8 cellular contexts compared by ENCODE assay signal in genomic region chr5:173315495-173316352, GRCh38. TPM values are rescaled to one million over a fixed set of nuclear protein-coding genes. Genes with fewer than 3 reads are reported as not detected.
DNase-seq lines count a peak whose midpoint lies in the region; ATAC-seq, FAIRE-seq and TF ChIP-seq lines count a peak whose summit lies in the region.

No MANE protein-coding gene starts in this region.

- ATAC-seq in Right ventricle myocardium inferior (peak; percentile 14), K562 (peak; percentile 48), right lobe of liver (peak; percentile 10 to 41 (median 38)), HG03571 (IDR thresholded peaks at IDR 0.05; ENCODE audit: unreplicated experiment) (no peak)
- ATAC-seq in effector memory CD8-positive, alpha-beta T cell (replicated peaks): no peak

- peaks cover 45% of the 10 kb centered on the region; the same call in 2 of the 3 replicates for H3K36me3 ChIP-seq in K562 (ENCODE audit: control insufficient read depth, insufficient read depth, low read length)
- H3K36me3 ChIP-seq in right lobe of liver: no peaks in the 10 kb centered on the region

- in situ Hi-C loops in K562 (cut with MboI): no loop called here

- no peak for TF ChIP-seq EP300 in K562 (IDR thresholded peaks at IDR 0.05; ENCODE audit: low read length)

- POLR2A ChIA-PET in K562 (lab: Yijun Ruan, JAX): interaction anchor here (0.6 to 2.3 kb wide), 10 partner anchors 10 to 344 kb away, joined by 3 to 12 read pairs (median 4); partner anchors contain the start of gene STC2

- H3K4me3 ChIP-seq in K562 (no peak overlapping the region), right lobe of liver (no peak overlapping the region)

- no peaks in the 10 kb centered on the region for H3K79me2 ChIP-seq in K562 (ENCODE audit: control insufficient read depth, insufficient read depth, low read length)

- no peaks in the 10 kb centered on the region for H3K9me3 Mint-ChIP-seq in effector memory CD8-positive, alpha-beta T cell

- TF ChIP-seq RAD21 in K562 (CRISPR knock-in tag; conservative IDR thresholded peaks at IDR 0.05 in 1 of 2, IDR thresholded peaks at IDR 0.05 in 1 of 2): no peak

- no peak overlapping the region for H3K4me2 ChIP-seq in K562 (ENCODE audit: insufficient read depth, low read length)

- TF ChIP-seq CTCF in K562 (IDR thresholded peaks at IDR 0.05 in 2 of 3, conservative IDR thresholded peaks at IDR 0.05 in 1 of 3; ENCODE audit: insufficient read depth in 2 of 3, low read depth in 1 of 3, low read length in 3 of 3) (no peak), right lobe of liver (IDR thresholded peaks at IDR 0.05) (no peak)

- no peaks in the 10 kb centered on the region for H4K20me1 ChIP-seq in K562 (replicated peaks; ENCODE audit: control insufficient read depth, insufficient read depth, low read length)

- H3K27ac Mint-ChIP-seq in effector memory CD8-positive, alpha-beta T cell: no peak overlapping the region

- DNase-seq in Right ventricle myocardium inferior (ENCODE audit: missing footprints): no peak
- no peak for DNase-seq in cardiac septum (ENCODE audit: low spot score)
- peak in 1 of 4 experiments; percentile 31 for DNase-seq in K562 (ENCODE audit: extremely low read depth in 1 of 4, low spot score in 3 of 4)
- no peak for DNase-seq in right lobe of liver
- DNase-seq in NCI-H2227 treated with DMSO at 0.1 percent for 48 hours (lab: John Stamatoyannopoulos, UW): no peak
- DNase-seq in effector memory CD8-positive, alpha-beta T cell: no peak
- no peak for DNase-seq in activated T-cell treated with anti-CD3 and anti-CD28 coated beads, Interleukin-2, amount 50 U/mL, for 1 hour

- intact Hi-C loops in Right ventricle myocardium inferior (cut with DNase I) (no loop called here), cardiac septum (cut with DNase I) (no loop called here), K562 (cut with micrococcal nuclease) (no loop called here), right lobe of liver (cut with DNase I) (no loop called here)

- H3K27ac ChIP-seq in K562 (ENCODE audit: extremely low read depth, low read depth, low read length): no peak overlapping the region
- no peak overlapping the region for H3K27ac ChIP-seq in right lobe of liver

- H3K4me1 ChIP-seq in K562 (replicated peaks in 1 of 2; ENCODE audit: control insufficient read depth in 2 of 2, insufficient read depth in 2 of 2, low read length in 2 of 2): peaks cover 3 to 22% of the 10 kb centered on the region in 2 experiments; a peak in 3 of 5 replicates
- peaks cover 0 to 11% (median 0%) of the 10 kb centered on the region in 4 donors for H3K4me1 ChIP-seq in right lobe of liver

- peak overlapping the region in 1 of 2 experiments; percentile 57; a peak in 1 of 4 replicates for H3K9ac ChIP-seq in K562 (ENCODE audit: insufficient read depth in 1 of 2, low read depth in 2 of 2, low read length in 2 of 2)

- H3K4me1 Mint-ChIP-seq in effector memory CD8-positive, alpha-beta T cell (ENCODE audit: low read depth in 2 of 2): no peaks in the 10 kb centered on the region

- FAIRE-seq in K562 (lab: Jason Lieb, UNC): peak; percentile 67

- no peak overlapping the region for H3K4me3 Mint-ChIP-seq in effector memory CD8-positive, alpha-beta T cell

- H2AFZ ChIP-seq in K562 (ENCODE audit: low read depth, low read length): no peak overlapping the region

- H3K27me3 ChIP-seq in K562 (ENCODE audit: control insufficient read depth in 2 of 2, insufficient read depth in 2 of 2, low read length in 2 of 2): no peaks in the 10 kb centered on the region
- H3K27me3 ChIP-seq in right lobe of liver: no peaks in the 10 kb centered on the region

- TF ChIP-seq POLR2A in K562 (conservative IDR thresholded peaks at IDR 0.05) (no peak), right lobe of liver (IDR thresholded peaks at IDR 0.05) (no peak)

- no TSS peak for BruUV-seq in K562 (replicated peaks; lab: Mats Ljungman, UMichigan)

- H3K36me3 Mint-ChIP-seq in effector memory CD8-positive, alpha-beta T cell (ENCODE audit: insufficient read depth): no peaks in the 10 kb centered on the region

- 56% methylated on average over 19 of the region's 21 CpGs for WGBS in K562 (ENCODE audit: insufficient coverage, low coverage, missing lambda C conversion rate)
- WGBS in right lobe of liver (ENCODE audit: insufficient coverage, low coverage, low lambda C conversion rate, missing lambda C conversion rate): 53% methylated on average over 13 of the region's 21 CpGs

- H3K9me3 ChIP-seq in K562 (replicated peaks; ENCODE audit: control insufficient read depth, insufficient read depth, low read depth, low read length): no peaks in the 10 kb centered on the region
- no peaks in the 10 kb centered on the region for H3K9me3 ChIP-seq in right lobe of liver

- peaks cover 83 to 100% of the 10 kb centered on the region in 2 donors for H3K27me3 Mint-ChIP-seq in effector memory CD8-positive, alpha-beta T cell

- CTCF ChIA-PET in K562 (lab: Yijun Ruan, JAX; ENCODE audit: low intra/inter-chr PET ratio): no interaction called here

- H3K9me1 ChIP-seq in K562 (ENCODE audit: control insufficient read depth, insufficient read depth, low read length): no peaks in the 10 kb centered on the region

TF ChIP-seq in K562, 482 proteins besides CTCF, POLR2A, EP300 and RAD21 (continues in another document):
- TF ChIP-seq ZNF316 (IDR thresholded peaks at IDR 0.05) (peak; percentile 95), PML (IDR thresholded peaks at IDR 0.05; ENCODE audit: low read length) (no peak), MAFG (tag; conservative IDR thresholded peaks at IDR 0.05) (peak; percentile 85), MECOM (CRISPR knock-in tag; IDR thresholded peaks at IDR 0.05) (no peak), ZBTB33 (CRISPR knock-in tag; IDR thresholded peaks at IDR 0.05) (peak; percentile 65), POLR2AphosphoS2 (IDR thresholded peaks at IDR 0.05; ENCODE audit: low read length) (0 out of 2 replicates have a peak, but pooled peaks have one; percentile 31), POLR2G (IDR thresholded peaks at IDR 0.05; ENCODE audit: low read depth, low read length) (peak; percentile 62), RFX1 (IDR thresholded peaks at IDR 0.05) (peak; percentile 33; the same call in 1 of the 2 replicates), CSDE1 (IDR thresholded peaks at IDR 0.05) (no peak), NEUROD1 (IDR thresholded peaks at IDR 0.05; ENCODE audit: borderline replicate concordance, low read depth, low read length, partially characterized antibody) (no peak), MAFF (IDR thresholded peaks at IDR 0.05; ENCODE audit: low read length) (peak; percentile 72), C11orf30 (IDR thresholded peaks at IDR 0.05; ENCODE audit: low read depth) (peak; percentile 92), E2F1 (CRISPR knock-in tag; IDR thresholded peaks at IDR 0.05) (no peak), DIDO1 (tag; IDR thresholded peaks at IDR 0.05; ENCODE audit: low read depth) (no peak), KAT7 (CRISPR knock-in tag; IDR thresholded peaks at IDR 0.05; ENCODE audit: borderline replicate concordance) (no peak)

RNA-seq across cellular contexts. Expression of gene STC2, which starts 12.5 kb away (rescaled TPM):
- total RNA-seq in Right ventricle myocardium inferior: 10.4 TPM
- 6.0 TPM for total RNA-seq in cardiac septum
- total RNA-seq in K562 (2011; cell fraction: chromatin; rRNA removed; ENCODE audit: low replicate concordance): 18.5 and 24.8 TPM in 2 replicates
- 30.9 and 40.0 TPM in 2 replicates for total RNA-seq in K562 (2011; cell fraction: nucleolus; rRNA removed)
- 23.3 and 29.5 TPM in 2 replicates for total RNA-seq in K562 (2011; cell fraction: nucleoplasm; rRNA removed)
- total RNA-seq in K562 (2014; rRNA removed): 23.8 and 30.1 TPM in 2 replicates
- 6.5 and 7.4 TPM in 2 replicates for total RNA-seq in K562 (2014; rRNA removed; fragmentation: Illumina TruSeq; extraction: Trizol)
- 7.2 and 8.9 TPM in 2 replicates for total RNA-seq in K562 (2015; rRNA removed; fragmentation: Illumina TruSeq; extraction: Trizol)
- 19.2 and 21.8 TPM in 2 replicates for total RNA-seq in K562 (2021)
- polyA plus RNA-seq in K562 (2011; rRNA removed): 4.3 and 4.7 TPM in 2 replicates
- 1.9 and 4.0 TPM in 2 replicates for polyA plus RNA-seq in K562 (2011; cell fraction: cytosol; rRNA removed)
- polyA plus RNA-seq in K562 (2011; cell fraction: nucleus; rRNA removed): 8.8 and 11.6 TPM in 2 replicates
- 8.1 and 31.8 TPM in 2 replicates for polyA plus RNA-seq in K562 (2012)
- polyA plus RNA-seq in K562 (2014; fragmentation: Illumina TruSeq; extraction: Trizol): 11.4 and 16.1 TPM in 2 replicates
- polyA plus RNA-seq in K562 (2014; fragmentation: Nextera tagmentation; extraction: Ambion mirVana): under 1 TPM; 0.62 to 0.63 TPM
- 25.6 and 31.7 TPM in 2 replicates for polyA plus RNA-seq in K562 (2014; rRNA removed)
- polyA minus RNA-seq in K562 (2011; rRNA and poly(A)+ RNA removed): 4.0 and 5.4 TPM in 2 replicates
- 3.7 and 4.5 TPM in 2 replicates for polyA minus RNA-seq in K562 (2011; cell fraction: cytosol; rRNA and poly(A)+ RNA removed)
- polyA minus RNA-seq in K562 (2011; cell fraction: nucleus; rRNA and poly(A)+ RNA removed): 16.7 and 17.5 TPM in 2 replicates
- 10 to 100 TPM in 1 of 6 experiments, 1 to 10 TPM in 2, under 1 TPM in 1, not detected in 2; 0.20 to 18.8 (median 3.4) TPM for total RNA-seq in right lobe of liver

Comparison
In these comparisons a context has a peak if more than half of its experiments do, and no peak if none do; other contexts are left out.
1. ATAC-seq: peak in Right ventricle myocardium inferior (single experiment), K562 (single experiment) and right lobe of liver (4 of 4); none in HG03571 (single experiment) and effector memory CD8-positive, alpha-beta T cell (single experiment).